Comparison of ENCODE assay signal across 8 cellular contexts in the genomic region with DNA sequence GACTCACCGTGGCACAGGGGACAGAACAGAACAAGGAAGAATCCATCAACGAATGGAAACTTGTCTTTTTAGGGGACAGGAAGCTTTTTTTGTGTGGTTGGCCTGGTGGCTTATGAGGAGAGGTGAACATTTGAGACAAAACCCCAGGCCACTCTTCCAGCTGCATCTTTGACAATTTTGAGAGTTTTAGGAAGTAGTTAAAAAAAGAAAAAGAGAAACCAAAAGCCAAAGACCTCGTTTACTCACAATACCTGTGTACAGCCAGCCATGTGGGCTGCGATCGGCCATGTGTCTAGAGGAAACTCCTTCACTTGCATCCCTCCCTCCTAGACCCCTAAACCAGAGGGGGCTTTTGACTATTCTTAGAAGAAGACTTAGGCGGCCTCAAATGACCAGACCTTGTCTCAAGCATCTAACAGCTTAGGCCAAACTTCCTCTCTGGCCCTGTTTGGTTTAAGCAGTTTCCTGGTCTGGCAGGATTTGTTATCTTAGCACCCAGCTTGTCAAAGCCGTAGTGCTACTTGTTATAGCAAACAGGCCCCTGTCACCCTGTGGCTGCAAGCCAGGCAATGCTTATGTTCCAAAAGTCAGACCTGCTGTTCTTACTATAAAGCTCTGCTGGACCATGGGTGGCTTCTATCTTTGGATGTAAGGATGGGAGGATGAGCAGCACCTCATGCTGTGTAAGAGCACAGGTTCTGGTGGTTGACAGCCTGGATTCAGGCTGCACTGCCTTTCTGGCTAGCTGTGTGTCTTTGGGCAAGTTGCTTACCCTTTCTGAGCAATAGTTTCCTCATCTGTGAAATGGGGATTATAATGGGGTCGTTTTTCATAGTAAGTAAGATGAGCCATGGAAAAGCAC. TPM values are rescaled to one million over a fixed set of nuclear protein-coding genes. Genes with fewer than 3 reads are reported as not detected.
DNase-seq lines count a peak whose midpoint lies in the region; ATAC-seq and TF ChIP-seq lines count a peak whose summit lies in the region.

No MANE protein-coding gene starts in this region.

- intact Hi-C loops in PC-9 (cut with micrococcal nuclease; ENCODE audit: unreplicated experiment), result loop anchor here (5.0 kb wide), 1 partner anchor 78 kb away; no protein-coding TSS in a partner anchor
- intact Hi-C loops in activated naive CD4-positive, alpha-beta T cell treated with anti-CD3 and anti-CD28 coated beads for 36 hours (cut with micrococcal nuclease), result loop anchor here (1.0 to 5.0 kb wide), 6 partner anchors 18 to 333 kb away; partner anchors contain the start of genes KSR1 and WSB1

- TF ChIP-seq CTCF in GM12865 (IDR thresholded peaks at IDR 0.05; ENCODE audit: insufficient read depth, low read depth, low read length, missing control alignments) (no peak), PC-9 (conservative IDR thresholded peaks at IDR 0.05) (no peak), upper lobe of left lung (IDR thresholded peaks at IDR 0.05) (no peak)

- H3K4me3 ChIP-seq in GM12865 (ENCODE audit: low read depth, low read length) (peak overlapping the region; percentile 36), PC-9 (no peak overlapping the region), upper lobe of left lung (no peak overlapping the region)

- no peaks in the 10 kb centered on the region for H3K36me3 ChIP-seq in PC-9 (ENCODE audit: low read depth)
- no peaks in the 10 kb centered on the region for H3K36me3 ChIP-seq in upper lobe of left lung

- H3K4me3 Mint-ChIP-seq in activated naive CD4-positive, alpha-beta T cell treated with anti-CD3 and anti-CD28 coated beads for 36 hours, result peak overlapping the region; percentile 45

- no TSS peak for BruUV-seq in PC-9 (replicated peaks; lab: Mats Ljungman, UMichigan)

- H4K20me1 ChIP-seq in PC-9 (ENCODE audit: insufficient read depth), result no peaks in the 10 kb centered on the region

- H3K9me3 ChIP-seq in PC-9 (ENCODE audit: insufficient read depth, low read depth) (no peaks in the 10 kb centered on the region), upper lobe of left lung (no peaks in the 10 kb centered on the region)

- no peaks in the 10 kb centered on the region for H3K27me3 Mint-ChIP-seq in activated naive CD4-positive, alpha-beta T cell treated with anti-CD3 and anti-CD28 coated beads for 36 hours (ENCODE audit: low read depth)

- H3K27ac ChIP-seq in PC-9 (peak overlapping the region; percentile 95), upper lobe of left lung (peak overlapping the region; percentile 29 to 70 (median 48))

- peak overlapping the region; percentile 70 for H3K4me2 ChIP-seq in PC-9

- H3K27me3 ChIP-seq in PC-9 (ENCODE audit: insufficient read depth, low read depth) (no peaks in the 10 kb centered on the region), upper lobe of left lung (no peaks in the 10 kb centered on the region)

- H3K9me2 ChIP-seq in PC-9 (ENCODE audit: insufficient read depth), result no peaks in the 10 kb centered on the region

- H3K79me2 ChIP-seq in PC-9 (ENCODE audit: low read depth), result peaks cover 24% of the 10 kb centered on the region

- peak in 2 of 4 donors; percentile 27 to 35 for TF ChIP-seq EP300 in upper lobe of left lung (IDR thresholded peaks at IDR 0.05)

- H3K36me3 Mint-ChIP-seq in activated naive CD4-positive, alpha-beta T cell treated with anti-CD3 and anti-CD28 coated beads for 36 hours (ENCODE audit: low read depth), result peaks cover 25% of the 10 kb centered on the region

- peak overlapping the region; percentile 97 for H3K27ac Mint-ChIP-seq in activated naive CD4-positive, alpha-beta T cell treated with anti-CD3 and anti-CD28 coated beads for 36 hours

- peak; percentile 92 for DNase-seq in GM12865 (ENCODE audit: low read depth)
- peak in 1 of 2 experiments; percentile 17 for DNase-seq in PC-9
- peak; percentile 94 for DNase-seq in activated naive CD4-positive, alpha-beta T cell treated with anti-CD3 and anti-CD28 coated beads for 36 hours
- DNase-seq in mucosa of gallbladder (ENCODE audit: low spot score), result peak; percentile 54
- DNase-seq in upper lobe of left lung, result peak in 1 of 2 donors; percentile 65
- no peak for DNase-seq in iPS-NIHi7 (ENCODE audit: extremely low spot score)
- DNase-seq in retina, result no peak

- TF ChIP-seq POLR2A in upper lobe of left lung (IDR thresholded peaks at IDR 0.05), result no peak

- peak overlapping the region; percentile 46; the same call in 1 of the 2 replicates for H2AFZ ChIP-seq in PC-9

- H3K9me3 Mint-ChIP-seq in activated naive CD4-positive, alpha-beta T cell treated with anti-CD3 and anti-CD28 coated beads for 36 hours, result no peaks in the 10 kb centered on the region

- 23 to 28% methylated on average over 8 of the region's 8 CpGs for WGBS in upper lobe of left lung, 2 donors

- peaks cover 93% of the 10 kb centered on the region for H3K4me1 Mint-ChIP-seq in activated naive CD4-positive, alpha-beta T cell treated with anti-CD3 and anti-CD28 coated beads for 36 hours (ENCODE audit: low read depth)

- H3K4me1 ChIP-seq in PC-9 (replicated peaks; ENCODE audit: insufficient read depth), result peaks cover 41% of the 10 kb centered on the region
- H3K4me1 ChIP-seq in upper lobe of left lung, result peaks cover 15 to 45% (median 22%) of the 10 kb centered on the region in 4 donors

- ATAC-seq in HG02678 (IDR thresholded peaks at IDR 0.05; ENCODE audit: unreplicated experiment) (peak; percentile 33), upper lobe of left lung (ENCODE audit: low FRiP score in 2 of 2) (peak; percentile 8 to 25)

- CTCF ChIA-PET in PC-9 (lab: Charles Lee), result no interaction called here
- CTCF ChIA-PET in activated naive CD4-positive, alpha-beta T cell treated with anti-CD3 and anti-CD28 coated beads for 36 hours (lab: Charles Lee), result interaction anchor here (0.6 to 6.4 kb wide), 9 partner anchors 18 to 141 kb away, joined by 3 to 43 read pairs (median 5); partner anchors contain the start of gene KSR1

- peaks cover 31% of the 10 kb centered on the region; the same call in 1 of the 2 replicates for H3F3A ChIP-seq in PC-9 (ENCODE audit: insufficient read depth, low read depth)

- POLR2A ChIA-PET in PC-9 (lab: Charles Lee; ENCODE audit: unreplicated experiment), result no interaction called here

RNA-seq across cellular contexts. Expression of gene KSR1, which starts 17.7 kb away (rescaled TPM):
- 19.1 and 24.6 TPM in 2 replicates for total RNA-seq in PC-9 (2021)
- 100 to 1,000 TPM; 179 to 189 TPM for total RNA-seq in activated naive CD4-positive, alpha-beta T cell treated with anti-CD3 and anti-CD28 coated beads for 36 hours
- 60.2 TPM for total RNA-seq in mucosa of gallbladder
- 10 to 100 TPM; 23.0 to 94.3 (median 60.9) TPM for total RNA-seq in upper lobe of left lung

Comparison
In these comparisons a context has a peak if more than half of its experiments do, and no peak if none do; other contexts are left out.
1. DNase-seq: peak in GM12865 (single experiment), activated naive CD4-positive, alpha-beta T cell treated with anti-CD3 and anti-CD28 coated beads for 36 hours (single experiment) and mucosa of gallbladder (single experiment); none in iPS-NIHi7 (single experiment) and retina (single experiment).